2 cellular contexts compared by ENCODE assay signal in genomic region chr7:22173884-22174573, GRCh38.
TF ChIP-seq lines count a peak whose summit lies in the region.

No MANE protein-coding gene starts in this region.

TF ChIP-seq in GM12878, 131 proteins besides CTCF, POLR2A, EP300 and RAD21 (continued from another document and continues in another):
- TF ChIP-seq E2F8 (IDR thresholded peaks at IDR 0.05; ENCODE audit: low read depth, partially characterized antibody) (no peak), TCF7 (IDR thresholded peaks at IDR 0.05; ENCODE audit: borderline replicate concordance) (no peak), RUNX3 (IDR thresholded peaks at IDR 0.05; ENCODE audit: low read length) (peak; percentile 66), SUZ12 (IDR thresholded peaks at IDR 0.05; ENCODE audit: unreplicated experiment) (no peak), NRF1 (conservative IDR thresholded peaks at IDR 0.05; ENCODE audit: low read depth, low read length) (no peak), EGR1 (IDR thresholded peaks at IDR 0.05; ENCODE audit: borderline replicate concordance in 1 of 2, low read depth in 2 of 2, low read length in 2 of 2) (no peak), PRDM15 (CRISPR knock-in tag; IDR thresholded peaks at IDR 0.05) (no peak), RAD51 (IDR thresholded peaks at IDR 0.05) (peak; percentile 65), MEF2B (IDR thresholded peaks at IDR 0.05; ENCODE audit: partially characterized antibody, poor library complexity, severe bottlenecking) (peak; percentile 94), HCFC1 (IDR thresholded peaks at IDR 0.05; ENCODE audit: low read length) (no peak), ZNF384 (IDR thresholded peaks at IDR 0.05; ENCODE audit: borderline replicate concordance, low read depth, low read length) (no peak), KAT2A (conservative IDR thresholded peaks at IDR 0.05; ENCODE audit: control insufficient read depth, low read depth, low read length) (no peak), GABPA (IDR thresholded peaks at IDR 0.05; ENCODE audit: low read depth) (no peak), RCOR1 (conservative IDR thresholded peaks at IDR 0.05; ENCODE audit: low read depth, low read length) (0 out of 2 replicates have a peak, but pooled peaks have one; percentile 50), MYB (IDR thresholded peaks at IDR 0.05; ENCODE audit: borderline replicate concordance, low read depth, low read length) (no peak), LARP7 (IDR thresholded peaks at IDR 0.05) (no peak), CHD2 (IDR thresholded peaks at IDR 0.05; ENCODE audit: borderline replicate concordance, low read depth, low read length) (0 out of 2 replicates have a peak, but pooled peaks have one; percentile 43), SMAD5 (IDR thresholded peaks at IDR 0.05; ENCODE audit: low read depth) (no peak), BMI1 (IDR thresholded peaks at IDR 0.05; ENCODE audit: borderline replicate concordance) (peak; percentile 85), IRF4 (IDR thresholded peaks at IDR 0.05; ENCODE audit: low read depth, low read length) (no peak), ATF7 (IDR thresholded peaks at IDR 0.05; ENCODE audit: low read depth) (0 out of 2 replicates have a peak, but pooled peaks have one; percentile 43), NFIC (IDR thresholded peaks at IDR 0.05; ENCODE audit: low read depth, low read length) (no peak), ATF2 (IDR thresholded peaks at IDR 0.05; ENCODE audit: low read length) (no peak), RB1 (IDR thresholded peaks at IDR 0.05; ENCODE audit: borderline replicate concordance) (no peak), ZZZ3 (IDR thresholded peaks at IDR 0.05; ENCODE audit: control insufficient read depth, insufficient read length, low read depth) (no peak)

TF ChIP-seq in SK-N-SH treated with all-trans-retinoic acid at 6 μM for 48 hours, 23 proteins besides CTCF, POLR2A, EP300 and RAD21 (continued from another document):
- TF ChIP-seq TSHZ2 (CRISPR knock-in tag; IDR thresholded peaks at IDR 0.05) (no peak), POU6F1 (CRISPR knock-in tag; IDR thresholded peaks at IDR 0.05; ENCODE audit: borderline replicate concordance, low read depth) (no peak), CSDC2 (CRISPR knock-in tag; IDR thresholded peaks at IDR 0.05) (no peak), OSR1 (CRISPR knock-in tag; IDR thresholded peaks at IDR 0.05) (no peak), ZC3H10 (CRISPR knock-in tag; IDR thresholded peaks at IDR 0.05) (no peak), TOX (CRISPR knock-in tag; IDR thresholded peaks at IDR 0.05; ENCODE audit: borderline replicate concordance) (no peak), ZNF70 (CRISPR knock-in tag; IDR thresholded peaks at IDR 0.05) (no peak), ZFP3 (CRISPR knock-in tag; IDR thresholded peaks at IDR 0.05) (no peak), ZFP30 (CRISPR knock-in tag; IDR thresholded peaks at IDR 0.05) (no peak)
